In the genomic region with DNA sequence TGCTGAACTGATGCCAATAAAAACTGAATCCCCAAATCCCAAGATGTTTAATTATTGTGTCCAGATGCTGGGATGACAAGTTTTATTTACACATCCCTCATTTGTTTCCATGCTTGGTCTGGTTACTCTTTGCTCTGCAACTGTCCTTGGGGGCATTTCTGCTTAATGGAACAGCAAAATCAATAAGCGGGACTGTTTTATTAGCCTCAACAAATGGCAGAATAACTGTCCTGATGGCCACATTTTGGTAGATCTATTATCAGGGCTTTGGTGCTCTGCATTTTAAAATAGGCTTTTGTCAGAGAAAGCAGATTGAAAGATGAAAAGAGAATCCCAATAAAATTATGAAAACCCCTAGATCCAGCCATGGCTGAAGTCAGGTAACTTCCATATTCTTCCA, we compare ENCODE assay signal across 23 cellular contexts.
"Had no signal": no experiment of that assay in that cellular context is flagged by ENCODE, and none has a peak within 500 bp of the region (broad histone marks: within the 10 kb centered on the region; RNA-seq: fewer than 3 reads in every experiment).

No MANE protein-coding gene starts in this region.

- H3K27me3 Mint-ChIP-seq: stimulated activated naive B cell treated with anti-CD40 and anti-IgM and Interleukin-4, amounts not matched to agents 10 μg/mL and 1 μg/mL and 100 μg/mL, for 72 hours; stimulated activated naive CD8-positive, alpha-beta T cell treated with anti-CD3 and anti-CD28 coated beads, Interleukin-15, amount 100 ng/mL, for 72 hours had no signal

- H3K9me3 Mint-ChIP-seq: stimulated activated naive CD8-positive, alpha-beta T cell treated with anti-CD3 and anti-CD28 coated beads, Interleukin-15, amount 100 ng/mL, for 72 hours had no signal

- H3K27me3 ChIP-seq: esophagus muscularis mucosa, foreskin keratinocyte, neutrophil, right atrium auricular region, sigmoid colon, testis, tibial nerve, upper lobe of right lung, vagina had no signal

- H3K9me3 ChIP-seq: esophagus muscularis mucosa, mucosa of descending colon, neutrophil, right atrium auricular region, sigmoid colon, testis, tibial nerve, upper lobe of right lung, vagina had no signal

- H3K4me1 ChIP-seq: foreskin keratinocyte, right atrium auricular region, sigmoid colon, testis, tibial nerve, upper lobe of right lung, vagina had no signal

- H3K36me3 Mint-ChIP-seq: naive thymus-derived CD8-positive, alpha-beta T cell; stimulated activated naive B cell treated with anti-CD40 and anti-IgM and Interleukin-4, amounts not matched to agents 10 μg/mL and 1 μg/mL and 100 μg/mL, for 72 hours had no signal

- H3K27ac Mint-ChIP-seq: naive thymus-derived CD8-positive, alpha-beta T cell; stimulated activated naive B cell treated with anti-CD40 and anti-IgM and Interleukin-4, amounts not matched to agents 10 μg/mL and 1 μg/mL and 100 μg/mL, for 72 hours; stimulated activated naive CD8-positive, alpha-beta T cell treated with anti-CD3 and anti-CD28 coated beads, Interleukin-15, amount 100 ng/mL, for 72 hours had no signal

- H3K4me3 ChIP-seq: esophagus muscularis mucosa, mucosa of descending colon, right atrium auricular region, sigmoid colon, skin epidermis, testis, tibial nerve, upper lobe of right lung, vagina had no signal

- H3K27ac ChIP-seq: epithelial cell of prostate, esophagus muscularis mucosa, foreskin keratinocyte, neutrophil, right atrium auricular region, sigmoid colon, skin epidermis, testis, tibial nerve, upper lobe of right lung, vagina had no signal

- H3K4me1 Mint-ChIP-seq: naive thymus-derived CD8-positive, alpha-beta T cell; stimulated activated naive B cell treated with anti-CD40 and anti-IgM and Interleukin-4, amounts not matched to agents 10 μg/mL and 1 μg/mL and 100 μg/mL, for 72 hours; stimulated activated naive CD8-positive, alpha-beta T cell treated with anti-CD3 and anti-CD28 coated beads, Interleukin-15, amount 100 ng/mL, for 72 hours had no signal

- H3K36me3 ChIP-seq: esophagus muscularis mucosa, neutrophil, right atrium auricular region, sigmoid colon, tibial nerve, upper lobe of right lung, vagina had no signal

- ATAC-seq: foreskin keratinocyte; left lobe of liver; mucosa of descending colon; naive thymus-derived CD8-positive, alpha-beta T cell; stimulated activated naive B cell treated with anti-CD40 and anti-IgM and Interleukin-4, amounts not matched to agents 10 μg/mL and 1 μg/mL and 100 μg/mL, for 72 hours; stimulated activated naive CD8-positive, alpha-beta T cell treated with anti-CD3 and anti-CD28 coated beads, Interleukin-15, amount 100 ng/mL, for 72 hours; upper lobe of right lung had no signal

- H3K4me3 Mint-ChIP-seq: naive thymus-derived CD8-positive, alpha-beta T cell; stimulated activated naive B cell treated with anti-CD40 and anti-IgM and Interleukin-4, amounts not matched to agents 10 μg/mL and 1 μg/mL and 100 μg/mL, for 72 hours; stimulated activated naive CD8-positive, alpha-beta T cell treated with anti-CD3 and anti-CD28 coated beads, Interleukin-15, amount 100 ng/mL, for 72 hours had no signal

- DNase-seq: effector memory CD4-positive, alpha-beta T cell; foreskin keratinocyte; head of caudate nucleus; hippocampal formation; kidney glomerular epithelial cell; mucosa of descending colon; naive thymus-derived CD8-positive, alpha-beta T cell; posterior cingulate gyrus; sigmoid colon; stimulated activated CD4-positive, alpha-beta T cell treated with anti-CD3 and anti-CD28 coated beads, Interleukin-2, amount 100 ng/mL, for 24 hours; stimulated activated CD4-positive, alpha-beta T cell treated with anti-CD3 and anti-CD28 coated beads, Interleukin-4, amount 100 ng/mL, for 4 hours; stimulated activated naive B cell treated with anti-CD40 and anti-IgM and Interleukin-4, amounts not matched to agents 10 μg/mL and 1 μg/mL and 100 μg/mL, for 72 hours; stimulated activated naive CD8-positive, alpha-beta T cell treated with anti-CD3 and anti-CD28 coated beads, Interleukin-15, amount 100 ng/mL, for 72 hours; testis; upper lobe of right lung had no signal
